Comparison of ENCODE assay signal across 27 cellular contexts in genomic region chr14:77190977-77191376, GRCh38. TPM values are rescaled to one million over a fixed set of nuclear protein-coding genes. Genes with fewer than 3 reads are reported as not detected.
"Had no signal": no experiment of that assay in that cellular context is flagged by ENCODE, and none has a peak within 500 bp of the region (broad histone marks: within the 10 kb centered on the region; RNA-seq: fewer than 3 reads in every experiment).

No MANE protein-coding gene starts in this region.

- ATAC-seq: activated T-cell treated with anti-CD3 and anti-CD28 coated beads, Interleukin-2, amount 50 U/mL, for 4 hours; heart right ventricle; left lobe of liver; naive thymus-derived CD4-positive, alpha-beta T cell; right lobe of liver; stimulated activated naive B cell treated with anti-CD40 and anti-IgM and Interleukin-4, amounts not matched to agents 10 μg/mL and 1 μg/mL and 100 μg/mL, for 72 hours had no signal

- H3K4me3 ChIP-seq: coronary artery, esophagus squamous epithelium, heart right ventricle, lung, ovary, right lobe of liver, uterus had no signal

- H3K4me1 Mint-ChIP-seq: activated naive CD8-positive, alpha-beta T cell treated with anti-CD3 and anti-CD28 coated beads for 36 hours; naive thymus-derived CD4-positive, alpha-beta T cell had no signal

- H3K36me3 Mint-ChIP-seq: activated naive CD8-positive, alpha-beta T cell treated with anti-CD3 and anti-CD28 coated beads for 36 hours; stimulated activated naive B cell treated with anti-CD40 and anti-IgM and Interleukin-4, amounts not matched to agents 10 μg/mL and 1 μg/mL and 100 μg/mL, for 72 hours had no signal

- H3K9me3 Mint-ChIP-seq: activated naive CD8-positive, alpha-beta T cell treated with anti-CD3 and anti-CD28 coated beads for 36 hours; activated T-cell treated with anti-CD3 and anti-CD28 coated beads, Interleukin-2, amount 50 U/mL, for 4 hours; activated T-helper 2 cell treated with anti-CD3 and anti-CD28 coated beads, Interferon-gamma antibody, Interleukin-2, Interleukin-4, amounts not matched to agents 10 μg/mL and 5 μg/mL and 100 μg/mL, durations not matched to agents 14 hours and 24 hours and 36 hours; stimulated activated naive B cell treated with anti-CD40 and anti-IgM and Interleukin-4, amounts not matched to agents 10 μg/mL and 1 μg/mL and 100 μg/mL, for 72 hours had no signal

- H3K36me3 ChIP-seq: esophagus squamous epithelium, heart right ventricle, ovary, right lobe of liver, uterus had no signal

- H3K27ac Mint-ChIP-seq: activated naive CD8-positive, alpha-beta T cell treated with anti-CD3 and anti-CD28 coated beads for 36 hours; activated T-helper 2 cell treated with anti-CD3 and anti-CD28 coated beads, Interferon-gamma antibody, Interleukin-2, Interleukin-4, amounts not matched to agents 10 μg/mL and 5 μg/mL and 100 μg/mL, durations not matched to agents 14 hours and 24 hours and 36 hours; naive thymus-derived CD4-positive, alpha-beta T cell; stimulated activated naive B cell treated with anti-CD40 and anti-IgM and Interleukin-4, amounts not matched to agents 10 μg/mL and 1 μg/mL and 100 μg/mL, for 72 hours had no signal

- H3K4me3 Mint-ChIP-seq: activated naive CD8-positive, alpha-beta T cell treated with anti-CD3 and anti-CD28 coated beads for 36 hours; activated T-cell treated with anti-CD3 and anti-CD28 coated beads, Interleukin-2, amount 50 U/mL, for 4 hours; naive thymus-derived CD4-positive, alpha-beta T cell; stimulated activated naive B cell treated with anti-CD40 and anti-IgM and Interleukin-4, amounts not matched to agents 10 μg/mL and 1 μg/mL and 100 μg/mL, for 72 hours had no signal

- H3K4me1 ChIP-seq: right lobe of liver, uterus had no signal

- H3K27ac ChIP-seq: coronary artery, esophagus squamous epithelium, heart right ventricle, ovary, right lobe of liver, uterus had no signal

- DNase-seq: activated CD4-positive, alpha-beta T cell treated with anti-CD3 and anti-CD28 coated beads for 4 hours; activated CD4-positive, alpha-beta T cell treated with anti-CD3 and anti-CD28 coated beads, Interleukin-2, amount 50 U/mL, for 48 hours; activated CD4-positive, CD25-positive, alpha-beta regulatory T cell; activated CD8-positive, alpha-beta memory T cell treated with anti-CD3 and anti-CD28 coated beads, Interleukin-2, amount 50 U/mL, for 48 hours; activated naive CD4-positive, alpha-beta T cell treated with Interleukin-2 at 50 U/mL for 16 hours; activated naive CD8-positive, alpha-beta T cell treated with anti-CD3 and anti-CD28 coated beads for 36 hours; activated T-cell treated with anti-CD3 and anti-CD28 coated beads, Interleukin-2, amount 50 U/mL, for 4 hours; central memory CD4-positive, alpha-beta T cell; esophagus squamous epithelium; heart right ventricle; kidney; naive thymus-derived CD4-positive, alpha-beta T cell; ovary; right lobe of liver; stimulated activated CD4-positive, alpha-beta T cell treated with anti-CD3 and anti-CD28 coated beads, Interleukin-2, amount 100 ng/mL, for 48 hours; stimulated activated CD8-positive, alpha-beta memory T cell treated with anti-CD3 and anti-CD28 coated beads, Interleukin-4, amount 100 ng/mL, for 48 hours; stimulated activated naive B cell treated with anti-CD40 and anti-IgM and Interleukin-4, amounts not matched to agents 10 μg/mL and 1 μg/mL and 100 μg/mL, for 72 hours; T-helper 9 cell; trophoblast cell; uterus had no signal

- H3K27me3 ChIP-seq: ovary, right lobe of liver, uterus had no signal

- H3K9me3 ChIP-seq: esophagus squamous epithelium, heart right ventricle, ovary, right lobe of liver, uterus had no signal

RNA-seq across cellular contexts. Expression of gene TMEM63C, which starts 9.4 kb away (rescaled TPM):
- total RNA-seq: pulmonary artery endothelial cell had no signal
- polyA plus RNA-seq: naive thymus-derived CD4-positive, alpha-beta T cell had no signal

RNA-seq across cellular contexts. Expression of gene ZDHHC22, which starts 49.4 kb away (rescaled TPM):
- total RNA-seq: activated CD8-positive, alpha-beta memory T cell treated with anti-CD3 and anti-CD28 coated beads for 36 hours; activated naive CD8-positive, alpha-beta T cell treated with anti-CD3 and anti-CD28 coated beads for 36 hours; activated T-cell treated with anti-CD3 and anti-CD28 coated beads, Interleukin-2, amount 50 U/mL, for 4 hours; activated T-helper 2 cell treated with anti-CD3 and anti-CD28 coated beads, Interferon-gamma antibody, Interleukin-2, Interleukin-4, amounts not matched to agents 10 μg/mL and 5 μg/mL and 100 μg/mL, durations not matched to agents 14 hours and 24 hours and 36 hours; esophagus squamous epithelium; kidney; left lobe of liver; lung; naive thymus-derived CD4-positive, alpha-beta T cell; ovary; right lobe of liver; T-helper 1 cell treated with Interleukin-12 subunit alpha and Interleukin-12 subunit beta and Interleukin-4 antibody, amounts not matched to agents 30 ng/mL and 1 ng/mL, for 36 hours; uterus had no signal
- polyA plus RNA-seq: heart right ventricle; naive thymus-derived CD4-positive, alpha-beta T cell had no signal
